26 cellular contexts compared by ENCODE assay signal in the genomic region with DNA sequence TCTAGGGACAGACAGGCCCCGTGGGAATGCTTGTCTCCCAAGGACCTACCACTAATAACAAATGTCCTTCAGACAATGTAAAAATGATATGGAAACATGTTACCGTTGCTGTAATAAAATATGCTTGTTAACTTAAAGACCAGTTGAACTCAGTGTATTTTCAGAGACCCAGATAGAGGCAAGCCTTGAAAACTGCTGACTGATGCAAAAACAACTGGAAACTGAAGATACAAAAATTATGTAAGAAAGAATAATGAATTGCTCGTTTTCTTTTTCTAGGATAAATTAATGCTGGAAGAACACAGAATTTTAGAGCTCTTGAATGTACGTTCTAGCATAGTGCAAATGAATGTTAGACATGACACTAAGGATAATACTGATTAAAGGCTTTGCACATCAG.
"Had no signal": no experiment of that assay in that cellular context is flagged by ENCODE, and none has a peak within 500 bp of the region (broad histone marks: within the 10 kb centered on the region; RNA-seq: fewer than 3 reads in every experiment).

No MANE protein-coding gene starts in this region.

- H3K4me3 ChIP-seq: left lung, lower lobe of right lung, mucosa of descending colon, ovary, right atrium auricular region, skin epidermis, stomach, testis, thyroid gland, transverse colon, upper lobe of left lung, vagina had no signal

- H3K27ac ChIP-seq: left lung, lower lobe of right lung, ovary, right atrium auricular region, skin epidermis, stomach, testis, thyroid gland, transverse colon, upper lobe of left lung, vagina had no signal

- H3K4me1 ChIP-seq: left lung, lower lobe of right lung, right atrium auricular region, stomach, testis, thyroid gland, transverse colon, upper lobe of left lung, vagina had no signal

- DNase-seq: hypothalamus; immature natural killer cell; kidney; left colon; left lung; lower lobe of right lung; mesenchymal stem cell; mucosa of descending colon; naive thymus-derived CD4-positive, alpha-beta T cell; ovary; stimulated activated CD4-positive, alpha-beta T cell treated with anti-CD3 and anti-CD28 coated beads, Interleukin-12 subunit alpha, Interleukin-12 subunit beta, amount 100 ng/mL, for 4 hours; stimulated activated CD4-positive, alpha-beta T cell treated with anti-CD3 and anti-CD28 coated beads, Interleukin-15, amount 100 ng/mL, for 24 hours; stimulated activated CD4-positive, alpha-beta T cell treated with anti-CD3 and anti-CD28 coated beads, Interleukin-2, amount 100 ng/mL, for 24 hours; stimulated activated CD4-positive, alpha-beta T cell treated with anti-CD3 and anti-CD28 coated beads, Interleukin-4, amount 100 ng/mL, for 1 hour; stimulated activated naive B cell treated with anti-CD40 and anti-IgM and Interleukin-4, amounts not matched to agents 10 μg/mL and 1 μg/mL and 100 μg/mL, for 72 hours; stimulated activated naive CD8-positive, alpha-beta T cell treated with anti-CD3 and anti-CD28 coated beads, Interleukin-15, Interleukin-2, amounts not matched to agents 100 U/mL and 50 U/mL, for 24 hours; stomach; testis; thyroid gland; transverse colon; upper lobe of left lung had no signal

- ATAC-seq: left colon; left lung; lower lobe of right lung; mucosa of descending colon; naive thymus-derived CD4-positive, alpha-beta T cell; natural killer cell treated with Interleukin-12 subunit alpha and Interleukin-12 subunit beta and Interleukin-15 and Interleukin-18, amount 100 ng/mL, for 72 hours; sciatic nerve; stimulated activated naive B cell treated with anti-CD40 and anti-IgM and Interleukin-4, amounts not matched to agents 10 μg/mL and 1 μg/mL and 100 μg/mL, for 72 hours; stimulated activated naive CD8-positive, alpha-beta T cell treated with anti-CD3 and anti-CD28 coated beads, Interleukin-15, Interleukin-2, amounts not matched to agents 100 U/mL and 50 U/mL, for 24 hours had no signal

- H3K36me3 ChIP-seq: left lung, lower lobe of right lung, ovary, right atrium auricular region, stomach, thyroid gland, transverse colon, upper lobe of left lung, vagina had no signal

- H3K27me3 ChIP-seq: left lung, ovary, right atrium auricular region, stomach, testis, thyroid gland, transverse colon, upper lobe of left lung, vagina had no signal

- H3K9me3 ChIP-seq: lower lobe of right lung, mucosa of descending colon, ovary, right atrium auricular region, testis, thyroid gland, transverse colon, upper lobe of left lung, vagina had no signal
